Comparison of ENCODE assay signal across 1 cellular context in the genomic region with DNA sequence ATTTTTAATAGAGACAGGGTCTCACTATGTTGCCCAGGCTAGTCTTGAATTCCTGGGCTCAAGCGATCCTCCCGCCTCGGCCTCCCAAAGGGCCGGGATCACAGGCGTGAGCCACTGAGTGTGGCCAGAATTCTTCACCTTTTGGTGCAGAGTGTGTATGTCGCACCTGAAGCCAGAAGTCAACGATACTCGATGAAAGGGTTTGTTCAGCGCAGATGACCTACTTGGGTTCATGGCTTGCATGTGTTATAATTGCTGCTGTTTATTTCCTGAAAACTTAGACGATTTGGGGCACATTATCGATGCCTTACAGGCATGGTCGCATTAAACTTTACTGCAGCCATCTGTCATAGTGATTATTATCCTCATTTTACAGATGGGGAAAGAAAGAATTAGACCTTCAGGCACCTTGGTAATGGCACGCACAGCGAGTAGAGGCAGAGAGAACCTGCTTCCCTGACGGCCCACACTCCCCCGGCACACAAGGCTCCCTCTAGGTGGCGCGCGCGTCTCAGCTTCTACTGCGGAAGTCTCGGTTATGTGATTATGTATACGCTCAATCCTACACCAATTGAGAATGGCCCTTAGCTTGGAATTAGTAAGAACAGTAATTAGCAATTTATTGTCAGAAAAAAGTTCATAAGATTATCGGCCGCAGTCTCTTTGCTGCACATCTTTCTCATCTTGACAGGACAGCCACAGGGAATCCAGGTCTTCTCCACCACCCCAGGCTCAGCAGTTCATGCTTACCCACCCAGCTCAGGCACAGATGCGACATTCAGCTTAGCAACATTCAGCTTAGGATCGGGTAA.
TF ChIP-seq lines count a peak whose summit lies in the region.

No MANE protein-coding gene starts in this region.

TF ChIP-seq in HepG2, 621 proteins besides CTCF, POLR2A, EP300 and RAD21 (continued from another document):
- TF ChIP-seq, protein P1, sequence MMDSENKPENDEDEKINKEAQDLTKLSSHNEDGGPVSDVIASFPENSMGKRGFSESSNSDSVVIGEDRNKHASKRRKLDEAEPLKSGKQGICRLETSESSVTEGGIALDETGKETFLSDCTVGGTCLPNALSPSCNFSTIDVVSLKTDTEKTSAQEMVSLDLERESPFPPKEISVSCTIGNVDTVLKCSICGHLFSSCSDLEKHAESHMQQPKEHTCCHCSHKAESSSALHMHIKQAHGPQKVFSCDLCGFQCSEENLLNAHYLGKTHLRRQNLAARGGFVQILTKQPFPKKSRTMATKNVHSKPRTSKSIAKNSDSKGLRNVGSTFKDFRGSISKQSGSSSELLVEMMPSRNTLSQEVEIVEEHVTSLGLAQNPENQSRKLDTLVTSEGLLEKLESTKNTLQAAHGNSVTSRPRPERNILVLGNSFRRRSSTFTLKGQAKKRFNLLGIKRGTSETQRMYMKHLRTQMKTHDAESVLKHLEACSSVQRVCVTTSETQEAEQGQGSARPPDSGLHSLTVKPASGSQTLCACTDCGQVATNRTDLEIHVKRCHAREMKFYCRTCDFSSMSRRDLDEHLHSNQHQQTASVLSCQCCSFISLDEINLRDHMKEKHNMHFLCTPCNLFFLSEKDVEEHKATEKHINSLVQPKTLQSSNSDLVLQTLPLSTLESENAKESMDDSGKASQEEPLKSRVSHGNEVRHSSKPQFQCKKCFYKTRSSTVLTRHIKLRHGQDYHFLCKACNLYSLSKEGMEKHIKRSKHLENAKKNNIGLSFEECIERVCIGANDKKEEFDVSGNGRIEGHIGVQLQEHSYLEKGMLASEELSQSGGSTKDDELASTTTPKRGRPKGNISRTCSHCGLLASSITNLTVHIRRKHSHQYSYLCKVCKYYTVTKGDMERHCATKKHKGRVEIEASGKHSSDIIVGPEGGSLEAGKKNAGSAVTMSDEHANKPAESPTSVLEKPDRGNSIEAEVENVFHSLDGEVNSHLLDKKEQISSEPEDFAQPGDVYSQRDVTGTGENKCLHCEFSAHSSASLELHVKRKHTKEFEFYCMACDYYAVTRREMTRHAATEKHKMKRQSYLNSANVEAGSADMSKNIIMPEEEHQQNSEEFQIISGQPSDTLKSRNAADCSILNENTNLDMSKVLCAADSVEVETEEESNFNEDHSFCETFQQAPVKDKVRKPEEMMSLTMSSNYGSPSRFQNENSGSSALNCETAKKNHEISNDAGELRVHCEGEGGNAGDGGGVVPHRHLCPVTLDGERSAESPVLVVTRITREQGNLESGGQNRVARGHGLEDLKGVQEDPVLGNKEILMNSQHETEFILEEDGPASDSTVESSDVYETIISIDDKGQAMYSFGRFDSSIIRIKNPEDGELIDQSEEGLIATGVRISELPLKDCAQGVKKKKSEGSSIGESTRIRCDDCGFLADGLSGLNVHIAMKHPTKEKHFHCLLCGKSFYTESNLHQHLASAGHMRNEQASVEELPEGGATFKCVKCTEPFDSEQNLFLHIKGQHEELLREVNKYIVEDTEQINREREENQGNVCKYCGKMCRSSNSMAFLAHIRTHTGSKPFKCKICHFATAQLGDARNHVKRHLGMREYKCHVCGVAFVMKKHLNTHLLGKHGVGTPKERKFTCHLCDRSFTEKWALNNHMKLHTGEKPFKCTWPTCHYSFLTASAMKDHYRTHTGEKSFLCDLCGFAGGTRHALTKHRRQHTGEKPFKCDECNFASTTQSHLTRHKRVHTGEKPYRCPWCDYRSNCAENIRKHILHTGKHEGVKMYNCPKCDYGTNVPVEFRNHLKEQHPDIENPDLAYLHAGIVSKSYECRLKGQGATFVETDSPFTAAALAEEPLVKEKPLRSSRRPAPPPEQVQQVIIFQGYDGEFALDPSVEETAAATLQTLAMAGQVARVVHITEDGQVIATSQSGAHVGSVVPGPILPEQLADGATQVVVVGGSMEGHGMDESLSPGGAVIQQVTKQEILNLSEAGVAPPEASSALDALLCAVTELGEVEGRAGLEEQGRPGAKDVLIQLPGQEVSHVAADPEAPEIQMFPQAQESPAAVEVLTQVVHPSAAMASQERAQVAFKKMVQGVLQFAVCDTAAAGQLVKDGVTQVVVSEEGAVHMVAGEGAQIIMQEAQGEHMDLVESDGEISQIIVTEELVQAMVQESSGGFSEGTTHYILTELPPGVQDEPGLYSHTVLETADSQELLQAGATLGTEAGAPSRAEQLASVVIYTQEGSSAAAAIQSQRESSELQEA (CRISPR knock-in tag; IDR thresholded peaks at IDR 0.05; ENCODE audit: not compliant biosample characterization), result peak; percentile 72
- TF ChIP-seq ZNF138 (CRISPR knock-in tag; IDR thresholded peaks at IDR 0.05; ENCODE audit: low read depth) (no peak), YEATS2 (CRISPR knock-in tag; IDR thresholded peaks at IDR 0.05; ENCODE audit: borderline replicate concordance) (0 out of 2 replicates have a peak, but pooled peaks have one; percentile 32)
